ENCODE assay signal across 8 cellular contexts in genomic region chr18:22348521-22349316, GRCh38.
DNase-seq lines count a peak whose midpoint lies in the region; ATAC-seq lines count a peak whose summit lies in the region.

No MANE protein-coding gene starts in this region.

- ATAC-seq in effector memory CD8-positive, alpha-beta T cell (replicated peaks), result no peak
- no peak for ATAC-seq in GM21717 (IDR thresholded peaks at IDR 0.05; ENCODE audit: unreplicated experiment)
- no peak for ATAC-seq in GM18520 (IDR thresholded peaks at IDR 0.05; ENCODE audit: unreplicated experiment)

- H3K4me1 Mint-ChIP-seq in effector memory CD8-positive, alpha-beta T cell (ENCODE audit: low read depth in 2 of 2), result peaks cover 40 to 41% of the 10 kb centered on the region in 2 donors

- peak overlapping the region; percentile 79 to 87 for H3K4me3 Mint-ChIP-seq in effector memory CD8-positive, alpha-beta T cell

- H3K27ac Mint-ChIP-seq in effector memory CD8-positive, alpha-beta T cell, result peak overlapping the region; percentile 95 to 97

- DNase-seq in AG08396 (ENCODE audit: low spot score), result peak; percentile 76
- DNase-seq in NCI-H1105 treated with DMSO at 0.1 percent for 48 hours (lab: John Stamatoyannopoulos, UW), result peak; percentile 42
- no peak for DNase-seq in effector memory CD8-positive, alpha-beta T cell
- DNase-seq in mucosa of gallbladder (ENCODE audit: low spot score), result peak; percentile 70
- no peak for DNase-seq in NCI-H510A (lab: John Stamatoyannopoulos, UW)
- no peak for DNase-seq in effector CD8-positive, alpha-beta T cell (lab: John Stamatoyannopoulos, UW)

- peaks cover 0 to 11% of the 10 kb centered on the region in 2 donors for H3K27me3 Mint-ChIP-seq in effector memory CD8-positive, alpha-beta T cell

- peaks cover 13% of the 10 kb centered on the region for H3K36me3 Mint-ChIP-seq in effector memory CD8-positive, alpha-beta T cell (ENCODE audit: insufficient read depth)

- peaks cover 3 to 6% of the 10 kb centered on the region in 2 donors for H3K9me3 Mint-ChIP-seq in effector memory CD8-positive, alpha-beta T cell

Comparison
In these comparisons a context has a peak if more than half of its experiments do, and no peak if none do; other contexts are left out.
1. DNase-seq: peak in AG08396 (single experiment), NCI-H1105 treated with DMSO at 0.1 percent for 48 hours (single experiment) and mucosa of gallbladder (single experiment); none in effector memory CD8-positive, alpha-beta T cell (0 of 3), NCI-H510A (single experiment) and effector CD8-positive, alpha-beta T cell (single experiment).